Comparison of ENCODE assay signal across 9 cellular contexts in the genomic region with DNA sequence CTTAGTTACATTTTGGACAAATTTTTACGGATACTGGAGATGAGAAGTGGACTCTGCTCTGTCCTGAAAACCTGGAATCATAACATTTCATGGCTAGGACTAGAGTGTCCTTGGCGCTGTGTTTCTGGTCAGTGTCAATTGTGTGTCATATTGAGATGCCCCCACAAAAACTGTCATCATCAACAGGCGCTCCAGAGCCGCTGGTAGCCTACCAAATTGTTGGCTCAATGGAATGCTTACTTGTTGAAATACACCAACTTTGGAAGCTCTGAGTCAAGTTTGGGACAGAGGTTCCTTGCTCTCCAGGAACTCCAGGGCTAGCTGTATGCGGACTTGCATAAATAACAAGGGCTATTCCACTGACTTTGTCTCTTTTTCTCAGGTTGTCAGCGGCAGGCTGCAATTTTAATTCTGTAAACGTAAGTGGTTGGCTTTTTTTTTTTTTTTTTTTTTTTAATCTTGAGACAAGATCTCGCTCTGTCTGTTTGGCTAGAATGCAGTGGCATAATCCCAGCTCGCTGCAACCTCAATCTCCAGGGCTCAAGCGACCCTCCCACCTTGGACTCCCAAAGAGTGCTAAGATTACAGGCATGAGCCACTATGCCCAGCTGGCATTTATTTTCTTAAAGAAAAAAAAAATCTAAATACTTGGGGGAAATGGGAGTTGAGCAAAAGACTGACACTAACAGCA. TPM values are rescaled to one million over a fixed set of nuclear protein-coding genes. Genes with fewer than 3 reads are reported as not detected.
DNase-seq lines count a peak whose midpoint lies in the region; ATAC-seq and TF ChIP-seq lines count a peak whose summit lies in the region.
"Had no signal": no experiment of that assay in that cellular context is flagged by ENCODE, and none has a peak within 500 bp of the region (broad histone marks: within the 10 kb centered on the region; RNA-seq: fewer than 3 reads in every experiment).

No MANE protein-coding gene starts in this region.

- H3K4me3 ChIP-seq in breast epithelium (peak overlapping the region; percentile 58 to 76 (median 62)), liver (ENCODE audit: low read depth in 1 of 3, low read length in 3 of 3) (peak overlapping the region; percentile 76 to 91 (median 89)), tibial nerve (peak overlapping the region; percentile 35 to 65 (median 52))

- intact Hi-C loops in breast epithelium (cut with DNase I; ENCODE audit: low total_unique reads): no loop called here

- 12% methylated on average over 10 of the region's 10 CpGs for WGBS in liver
- WGBS in tibial nerve, 2 donors: 34 to 49% methylated on average over 10 of the region's 10 CpGs

- no peak for TF ChIP-seq RAD21 in liver (IDR thresholded peaks at IDR 0.05)

- H3K27me3 Mint-ChIP-seq in activated T-cell treated with anti-CD3 and anti-CD28 coated beads, Interleukin-2, amount 50 U/mL, for 4 hours (ENCODE audit: low read depth): peaks cover 33% of the 10 kb centered on the region

- H3K36me3 Mint-ChIP-seq in activated T-cell treated with anti-CD3 and anti-CD28 coated beads, Interleukin-2, amount 50 U/mL, for 4 hours (ENCODE audit: insufficient read depth): no peaks in the 10 kb centered on the region

- no peaks in the 10 kb centered on the region for H3K36me3 ChIP-seq in breast epithelium
- no peaks in the 10 kb centered on the region for H3K36me3 ChIP-seq in liver (ENCODE audit: control insufficient read depth in 4 of 4, insufficient read depth in 3 of 4, low read depth in 1 of 4, low read length in 3 of 4)
- no peaks in the 10 kb centered on the region for H3K36me3 ChIP-seq in tibial nerve

- no peak overlapping the region for H3K27ac ChIP-seq in breast epithelium
- peak overlapping the region; percentile 95 to 97 for H3K27ac ChIP-seq in liver (ENCODE audit: low read depth in 1 of 2, low read length in 2 of 2)
- H3K27ac ChIP-seq in tibial nerve: peak overlapping the region in 2 of 4 donors; percentile 49 to 74

- no peak for DNase-seq in activated T-cell treated with anti-CD3 and anti-CD28 coated beads, Interleukin-2, amount 50 U/mL, for 4 hours
- DNase-seq in activated T-cell treated with anti-CD3 and anti-CD28 coated beads, Interleukin-2, amount 50 U/mL, for 1 hour: no peak
- DNase-seq in breast epithelium (ENCODE audit: low spot score in 2 of 2): no peak
- DNase-seq in tibial nerve (ENCODE audit: low spot score in 2 of 2): peak in 1 of 2 donors; percentile 7
- no peak for DNase-seq in NCI-H446 (lab: John Stamatoyannopoulos, UW)
- DNase-seq in GF-D8 (lab: John Stamatoyannopoulos, UW): no peak

- TF ChIP-seq EP300 in tibial nerve (IDR thresholded peaks at IDR 0.05): no peak

- H3K4me1 ChIP-seq in breast epithelium (no peaks in the 10 kb centered on the region), liver (ENCODE audit: control insufficient read depth in 4 of 4, insufficient read depth in 4 of 4, low read length in 3 of 4) (peaks cover 0 to 15% (median 5%) of the 10 kb centered on the region in 4 donors), tibial nerve (peaks cover 0 to 14% (median 0%) of the 10 kb centered on the region in 4 donors)

- H3K9ac ChIP-seq in liver (ENCODE audit: low read depth in 1 of 2, low read length in 2 of 2): peak overlapping the region; percentile 63 to 96

- H3K27me3 ChIP-seq in breast epithelium (peaks cover 0 to 3% of the 10 kb centered on the region in 2 donors), liver (ENCODE audit: control insufficient read depth in 4 of 4, insufficient read depth in 4 of 4, low read length in 3 of 4) (no peaks in the 10 kb centered on the region), tibial nerve (no peaks in the 10 kb centered on the region)

- H3K9me3 ChIP-seq in breast epithelium: no peaks in the 10 kb centered on the region
- H3K9me3 ChIP-seq in liver (ENCODE audit: control insufficient read depth in 4 of 4, low read length in 3 of 4): no peaks in the 10 kb centered on the region
- H3K9me3 ChIP-seq in tibial nerve: no peaks in the 10 kb centered on the region

- TF ChIP-seq CTCF in breast epithelium (IDR thresholded peaks at IDR 0.05) (no peak), liver (IDR thresholded peaks at IDR 0.05; ENCODE audit: low read depth, low read length, missing input control) (no peak), tibial nerve (IDR thresholded peaks at IDR 0.05) (no peak)

- H3K4me3 Mint-ChIP-seq in activated T-cell treated with anti-CD3 and anti-CD28 coated beads, Interleukin-2, amount 50 U/mL, for 4 hours: peak overlapping the region; percentile 82

- TF ChIP-seq POLR2A in breast epithelium (IDR thresholded peaks at IDR 0.05): no peak
- TF ChIP-seq POLR2A in tibial nerve (IDR thresholded peaks at IDR 0.05): no peak

- H3K9me3 Mint-ChIP-seq in activated T-cell treated with anti-CD3 and anti-CD28 coated beads, Interleukin-2, amount 50 U/mL, for 4 hours: peaks cover 4% of the 10 kb centered on the region

- peak in 1 of 2 donors; percentile 38 for ATAC-seq in activated T-cell treated with anti-CD3 and anti-CD28 coated beads, Interleukin-2, amount 50 U/mL, for 4 hours
- ATAC-seq in GM18873 (IDR thresholded peaks at IDR 0.05; ENCODE audit: low FRiP score, unreplicated experiment): no peak

- H3K4me1 Mint-ChIP-seq in activated T-cell treated with anti-CD3 and anti-CD28 coated beads, Interleukin-2, amount 50 U/mL, for 4 hours (ENCODE audit: low read depth): peaks cover 20% of the 10 kb centered on the region

TF ChIP-seq in liver, 16 proteins besides CTCF, POLR2A, EP300 and RAD21:
- TF ChIP-seq, protein P1, sequence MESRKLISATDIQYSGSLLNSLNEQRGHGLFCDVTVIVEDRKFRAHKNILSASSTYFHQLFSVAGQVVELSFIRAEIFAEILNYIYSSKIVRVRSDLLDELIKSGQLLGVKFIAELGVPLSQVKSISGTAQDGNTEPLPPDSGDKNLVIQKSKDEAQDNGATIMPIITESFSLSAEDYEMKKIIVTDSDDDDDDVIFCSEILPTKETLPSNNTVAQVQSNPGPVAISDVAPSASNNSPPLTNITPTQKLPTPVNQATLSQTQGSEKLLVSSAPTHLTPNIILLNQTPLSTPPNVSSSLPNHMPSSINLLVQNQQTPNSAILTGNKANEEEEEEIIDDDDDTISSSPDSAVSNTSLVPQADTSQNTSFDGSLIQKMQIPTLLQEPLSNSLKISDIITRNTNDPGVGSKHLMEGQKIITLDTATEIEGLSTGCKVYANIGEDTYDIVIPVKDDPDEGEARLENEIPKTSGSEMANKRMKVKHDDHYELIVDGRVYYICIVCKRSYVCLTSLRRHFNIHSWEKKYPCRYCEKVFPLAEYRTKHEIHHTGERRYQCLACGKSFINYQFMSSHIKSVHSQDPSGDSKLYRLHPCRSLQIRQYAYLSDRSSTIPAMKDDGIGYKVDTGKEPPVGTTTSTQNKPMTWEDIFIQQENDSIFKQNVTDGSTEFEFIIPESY (IDR thresholded peaks at IDR 0.05): no peak
- TF ChIP-seq YY1 (IDR thresholded peaks at IDR 0.05) (peak; percentile 30), JUND (IDR thresholded peaks at IDR 0.05) (no peak)

RNA-seq across cellular contexts. Expression of a gene that starts 0.9 kb away (rescaled TPM):
- total RNA-seq in activated T-cell treated with anti-CD3 and anti-CD28 coated beads, Interleukin-2, amount 50 U/mL, for 4 hours: 1 to 10 TPM in 2 of 3 donors, under 1 TPM in 1; 0.53 to 1.9 (median 1.8) TPM
- total RNA-seq in breast epithelium (100 to 1,000 TPM in 1 of 3 donors, 10 to 100 TPM in 1, 1 to 10 TPM in 1; 9.8 to 137 (median 10.5) TPM), liver (100 to 1,000 TPM in 1 of 2 donors, 1 to 10 TPM in 1; 7.9 to 113 TPM), tibial nerve (1 to 10 TPM; 1.0 to 7.2 (median 2.7) TPM)
- polyA plus RNA-seq in liver: 10 to 100 TPM; 24.2 to 90.0 TPM
- total RNA-seq: Daoy had no signal

Comparison
In these comparisons a context has a peak if more than half of its experiments do, and no peak if none do; other contexts are left out.
1. H3K27ac ChIP-seq: peak in liver (2 of 2); none in breast epithelium (0 of 2).
2. Peak in every context shown above with its lines, with median percentiles within 50 percentile points of each other: H3K4me3 ChIP-seq.